22 cellular contexts compared by ENCODE assay signal in genomic region chr9:113488490-113488889, GRCh38. TPM values are rescaled to one million over a fixed set of nuclear protein-coding genes. Genes with fewer than 3 reads are reported as not detected.
DNase-seq lines count a peak whose midpoint lies in the region; ATAC-seq and TF ChIP-seq lines count a peak whose summit lies in the region.
"Had no signal": no experiment of that assay in that cellular context is flagged by ENCODE, and none has a peak within 500 bp of the region (broad histone marks: within the 10 kb centered on the region; RNA-seq: fewer than 3 reads in every experiment).

No MANE protein-coding gene starts in this region.

- no peak overlapping the region for H2BK5ac ChIP-seq in trophoblast cell (ENCODE audit: low read depth, low read length, poor library complexity)

- TF ChIP-seq CTCF in activated B cell treated with CpG ODN at 0.5 μM for 24 hours (IDR thresholded peaks at IDR 0.05) = no peak
- no peak for TF ChIP-seq CTCF in vagina (IDR thresholded peaks at IDR 0.05)
- TF ChIP-seq CTCF in endothelial cell (IDR thresholded peaks at IDR 0.05; ENCODE audit: unreplicated experiment) = no peak
- no peak for TF ChIP-seq CTCF in MCF 10A (IDR thresholded peaks at IDR 0.05; ENCODE audit: unreplicated experiment)

- BruUV-seq in MCF 10A (replicated peaks; lab: Mats Ljungman, UMichigan) = no TSS peak

- no peak for TF ChIP-seq POLR2A in vagina (IDR thresholded peaks at IDR 0.05)

- H3K23ac ChIP-seq in trophoblast cell (ENCODE audit: low read length) = no peak overlapping the region

- POLR2A ChIA-PET in activated B cell treated with CpG ODN at 0.5 μM for 24 hours (lab: Charles Lee) (interaction anchor here (0.6 kb wide), 1 partner anchor 34 kb away, joined by 13 read pairs; no protein-coding TSS in a partner anchor), MCF 10A (lab: Yijun Ruan, JAX) (no interaction called here)

- no peaks in the 10 kb centered on the region for H3K4me1 Mint-ChIP-seq in activated B cell treated with CpG ODN at 0.5 μM for 24 hours
- peaks cover 12% of the 10 kb centered on the region for H3K4me1 Mint-ChIP-seq in endothelial cell (ENCODE audit: unreplicated experiment)
- peaks cover 14% of the 10 kb centered on the region for H3K4me1 Mint-ChIP-seq in MCF 10A (ENCODE audit: insufficient read depth, unreplicated experiment)

- H3K36me3 ChIP-seq in trophoblast cell (ENCODE audit: control insufficient read depth in 1 of 2, insufficient read depth in 2 of 2, low read length in 2 of 2) (no peaks in the 10 kb centered on the region), vagina (no peaks in the 10 kb centered on the region)
- H3K36me3 ChIP-seq: BE2C, colonic mucosa had no signal

- H3K4me2 ChIP-seq in trophoblast cell (ENCODE audit: low read length) = no peak overlapping the region
- H3K4me2 ChIP-seq: hepatocyte had no signal

- peak overlapping the region; percentile 17 for H4K91ac ChIP-seq in trophoblast cell (ENCODE audit: low read depth, low read length)

- H3K27me3 ChIP-seq in trophoblast cell (ENCODE audit: insufficient read depth, low read length) (no peaks in the 10 kb centered on the region), vagina (no peaks in the 10 kb centered on the region)
- H3K27me3 ChIP-seq: BE2C, colonic mucosa, hepatocyte had no signal

- no peak overlapping the region for H3K27ac Mint-ChIP-seq in activated B cell treated with CpG ODN at 0.5 μM for 24 hours
- H3K27ac Mint-ChIP-seq in endothelial cell (ENCODE audit: unreplicated experiment) = no peak overlapping the region
- H3K27ac Mint-ChIP-seq in MCF 10A (ENCODE audit: low read depth, unreplicated experiment) = no peak overlapping the region
- H3K27ac Mint-ChIP-seq: mesothelial cell of epicardium had no signal

- intact Hi-C loops in activated B cell treated with CpG ODN at 0.5 μM for 24 hours (cut with micrococcal nuclease) = no loop called here
- intact Hi-C loops in cardiac septum (cut with DNase I) = loop anchor here (2.0 kb wide), 1 partner anchor 34 kb away; no protein-coding TSS in a partner anchor
- intact Hi-C loops in vagina (cut with DNase I) = no loop called here
- intact Hi-C loops in MCF 10A (cut with micrococcal nuclease) = no loop called here

- CTCF ChIA-PET in activated B cell treated with CpG ODN at 0.5 μM for 24 hours (lab: Charles Lee) = interaction anchor here (1.1 kb wide), 1 partner anchor 42 kb away, joined by 3 read pairs; no protein-coding TSS in a partner anchor
- CTCF ChIA-PET in MCF 10A (lab: Yijun Ruan, JAX) = interaction anchor here (0.6 kb wide), 1 partner anchor 53 kb away, joined by 3 read pairs; no protein-coding TSS in a partner anchor

- H3K4me3 Mint-ChIP-seq in activated B cell treated with CpG ODN at 0.5 μM for 24 hours (no peak overlapping the region), endothelial cell (ENCODE audit: unreplicated experiment) (no peak overlapping the region), MCF 10A (ENCODE audit: unreplicated experiment) (no peak overlapping the region)
- H3K4me3 Mint-ChIP-seq: mesothelial cell of epicardium had no signal

- peaks cover 2% of the 10 kb centered on the region for H3K79me1 ChIP-seq in trophoblast cell (ENCODE audit: low read length)

- H4K12ac ChIP-seq in trophoblast cell (ENCODE audit: low read depth, low read length) = no peak overlapping the region

- peak overlapping the region; percentile 15 for H2BK12ac ChIP-seq in trophoblast cell (ENCODE audit: low read length)

- no peak overlapping the region for H3K18ac ChIP-seq in trophoblast cell (ENCODE audit: low read length)

- H3K4ac ChIP-seq in trophoblast cell (ENCODE audit: low read depth, low read length) = no peak overlapping the region

- no peaks in the 10 kb centered on the region for H3K27me3 Mint-ChIP-seq in activated B cell treated with CpG ODN at 0.5 μM for 24 hours
- peaks cover 6% of the 10 kb centered on the region for H3K27me3 Mint-ChIP-seq in endothelial cell (ENCODE audit: unreplicated experiment)
- H3K27me3 Mint-ChIP-seq in MCF 10A (ENCODE audit: insufficient read depth, unreplicated experiment) = no peaks in the 10 kb centered on the region

- H3K36me3 Mint-ChIP-seq in activated B cell treated with CpG ODN at 0.5 μM for 24 hours (ENCODE audit: low read depth) (no peaks in the 10 kb centered on the region), endothelial cell (ENCODE audit: low read depth, unreplicated experiment) (peaks cover 2% of the 10 kb centered on the region), MCF 10A (ENCODE audit: insufficient read depth, unreplicated experiment) (no peaks in the 10 kb centered on the region)

- H3K14ac ChIP-seq in trophoblast cell (ENCODE audit: low read length) = no peak overlapping the region

- H3K4me1 ChIP-seq in trophoblast cell (ENCODE audit: control insufficient read depth in 1 of 2, insufficient read depth in 2 of 2, low read length in 2 of 2) = peaks cover 8 to 16% of the 10 kb centered on the region in 2 experiments
- peaks cover 20% of the 10 kb centered on the region for H3K4me1 ChIP-seq in vagina
- H3K4me1 ChIP-seq: colonic mucosa had no signal

- H2AK5ac ChIP-seq in trophoblast cell (ENCODE audit: low read length) = peak overlapping the region; percentile 24

- no peak overlapping the region for H4K8ac ChIP-seq in trophoblast cell (ENCODE audit: low read depth, low read length)

- DNase-seq in activated B cell treated with CpG ODN at 0.5 μM for 24 hours = peak; percentile 11
- peak; percentile 82 for DNase-seq in cardiac septum (ENCODE audit: low spot score)
- no peak for DNase-seq in trophoblast cell
- no peak for DNase-seq in vagina (ENCODE audit: extremely low spot score in 2 of 2)
- DNase-seq in endothelial cell (ENCODE audit: low spot score) = no peak
- no peak for DNase-seq in MCF 10A (ENCODE audit: unreplicated experiment)
- no peak for DNase-seq in EL
- DNase-seq: activated CD4-positive, alpha-beta T cell treated with anti-CD3 and anti-CD28 coated beads for 48 hours; activated CD8-positive, alpha-beta memory T cell treated with anti-CD3 and anti-CD28 coated beads, Interleukin-2, amount 50 U/mL, for 4 hours; activated gamma-delta T cell treated with Interleukin-2 at 50 U/mL for 16 hours; anterior cingulate cortex; BE2C; Calu3; colonic mucosa; NCI-H1092; NCI-H524; SIG-M5; stimulated activated CD4-positive, alpha-beta T cell treated with anti-CD3 and anti-CD28 coated beads, Interleukin-2, amount 100 ng/mL, for 24 hours had no signal

- ATAC-seq in activated B cell treated with CpG ODN at 0.5 μM for 24 hours (ENCODE audit: low read depth) = no peak
- ATAC-seq in GM21529 (IDR thresholded peaks at IDR 0.05; ENCODE audit: unreplicated experiment) = no peak

- no peak overlapping the region for H2BK120ac ChIP-seq in trophoblast cell (ENCODE audit: insufficient read depth, low read length, poor library complexity)

- no CpG with 5 or more reads among the region's 12 CpGs for whole genome bisulfite sequencing in trophoblast cell (ENCODE audit: extremely low coverage, insufficient coverage, insufficient read length)

- no peak overlapping the region for H3K27ac ChIP-seq in trophoblast cell (ENCODE audit: low read depth, low read length)
- H3K27ac ChIP-seq in vagina = peak overlapping the region; percentile 73
- H3K27ac ChIP-seq: colonic mucosa, epithelial cell of prostate, hepatocyte had no signal

- no peak overlapping the region for H2AFZ ChIP-seq in trophoblast cell (ENCODE audit: insufficient read depth, low read length, poor library complexity)
- H2AFZ ChIP-seq: hepatocyte had no signal

- no peaks in the 10 kb centered on the region for H3K79me2 ChIP-seq in trophoblast cell (ENCODE audit: control insufficient read depth, insufficient read depth, low read length, poor library complexity)
- H3K79me2 ChIP-seq: hepatocyte had no signal

- H3K9ac ChIP-seq in trophoblast cell (ENCODE audit: low read length) = no peak overlapping the region

- H3K4me3 ChIP-seq in trophoblast cell (ENCODE audit: low read depth, low read length) (no peak overlapping the region), vagina (no peak overlapping the region)
- H3K4me3 ChIP-seq: colonic mucosa, hepatocyte had no signal

- no peaks in the 10 kb centered on the region for H3K9me3 ChIP-seq in trophoblast cell (ENCODE audit: insufficient read depth, low read depth, low read length)
- H3K9me3 ChIP-seq in vagina = no peaks in the 10 kb centered on the region
- H3K9me3 ChIP-seq: BE2C, colonic mucosa had no signal

- H3K9me3 Mint-ChIP-seq in activated B cell treated with CpG ODN at 0.5 μM for 24 hours (no peaks in the 10 kb centered on the region), endothelial cell (ENCODE audit: unreplicated experiment) (no peaks in the 10 kb centered on the region), MCF 10A (ENCODE audit: unreplicated experiment) (no peaks in the 10 kb centered on the region)
- H3K9me3 Mint-ChIP-seq: mesothelial cell of epicardium had no signal

RNA-seq across cellular contexts. Expression of gene RGS3, which starts 25.0 kb away (rescaled TPM):
- total RNA-seq in activated B cell treated with CpG ODN at 0.5 μM for 24 hours (14.6 and 15.0 TPM in 2 replicates), cardiac septum (233 TPM), vagina (27.0 TPM), endothelial cell (ENCODE audit: unreplicated experiment) (474 TPM), MCF 10A (2022) (32.1 and 34.8 TPM in 2 replicates)
- 97.8 and 100 TPM in 2 replicates for polyA plus RNA-seq in trophoblast cell (2013)

Comparison
In these comparisons a context has a peak if more than half of its experiments do, and no peak if none do; other contexts are left out.
1. DNase-seq: peak in activated B cell treated with CpG ODN at 0.5 μM for 24 hours (single experiment) and cardiac septum (single experiment); none in trophoblast cell (0 of 2), vagina (0 of 2), endothelial cell (single experiment), MCF 10A (single experiment) and EL (single experiment).